1 cellular context compared by ENCODE assay signal in genomic region chr1:211830330-211831142, GRCh38.
TF ChIP-seq lines count a peak whose summit lies in the region.

Gene LPGAT1 (minus strand): TSS chr1:211830763. CDS start chr1:211829296, 1,467 bp downstream.

TF ChIP-seq in GM12878, 131 proteins besides CTCF, POLR2A, EP300 and RAD21 (continued from another document and continues in another):
- TF ChIP-seq POLR2AphosphoS2 (IDR thresholded peaks at IDR 0.05; ENCODE audit: low read depth, low read length) (no peak), SUPT20H (IDR thresholded peaks at IDR 0.05; ENCODE audit: borderline replicate concordance, control insufficient read depth, low read depth, low read length) (no peak), RAD51 (IDR thresholded peaks at IDR 0.05) (no peak), KLF5 (IDR thresholded peaks at IDR 0.05; ENCODE audit: partially characterized antibody) (no peak), IRF4 (IDR thresholded peaks at IDR 0.05; ENCODE audit: low read depth, low read length) (no peak), SKIL (IDR thresholded peaks at IDR 0.05; ENCODE audit: low read depth, poor library complexity, severe bottlenecking) (no peak), ASH2L (IDR thresholded peaks at IDR 0.05; ENCODE audit: borderline replicate concordance, low read depth) (peak; percentile 45; the same call in 1 of the 2 replicates), IKZF1 (conservative IDR thresholded peaks at IDR 0.05) (peak; percentile 87), BMI1 (IDR thresholded peaks at IDR 0.05; ENCODE audit: borderline replicate concordance) (no peak), FOXM1 (IDR thresholded peaks at IDR 0.05; ENCODE audit: low read depth, low read length) (no peak), TBL1XR1 (IDR thresholded peaks at IDR 0.05; ENCODE audit: low read depth, low read length) (no peak), ELK1 (IDR thresholded peaks at IDR 0.05; ENCODE audit: low read depth, low read length) (no peak), HDGF (IDR thresholded peaks at IDR 0.05) (no peak), CBFB (IDR thresholded peaks at IDR 0.05; ENCODE audit: low read depth) (no peak), JUND (IDR thresholded peaks at IDR 0.05; ENCODE audit: low read depth, low read length) (no peak), MEF2A (IDR thresholded peaks at IDR 0.05; ENCODE audit: insufficient read depth, low read depth, low read length) (no peak), KDM1A (IDR thresholded peaks at IDR 0.05; ENCODE audit: borderline replicate concordance) (no peak), ATF7 (IDR thresholded peaks at IDR 0.05; ENCODE audit: low read depth) (no peak), TAF1 (IDR thresholded peaks at IDR 0.05; ENCODE audit: borderline replicate concordance, low read depth, low read length) (no peak; the same call in 1 of the 2 replicates), CHD4 (IDR thresholded peaks at IDR 0.05) (no peak), CUX1 (IDR thresholded peaks at IDR 0.05; ENCODE audit: insufficient replicate concordance, low read depth, low read length) (no peak), EGR1 (IDR thresholded peaks at IDR 0.05; ENCODE audit: borderline replicate concordance in 1 of 2, low read depth in 2 of 2, low read length in 2 of 2) (no peak), EZH2 (IDR thresholded peaks at IDR 0.05; ENCODE audit: borderline replicate concordance, control insufficient read depth, low read depth, low read length) (no peak), ATF3 (IDR thresholded peaks at IDR 0.05; ENCODE audit: borderline replicate concordance, extremely low read depth, low read depth, low read length) (no peak), RUNX3 (IDR thresholded peaks at IDR 0.05; ENCODE audit: low read length) (0 out of 2 replicates have a peak, but pooled peaks have one; percentile 18), EED (IDR thresholded peaks at IDR 0.05; ENCODE audit: low read depth) (no peak; the same call in 1 of the 2 replicates), CREB1 (IDR thresholded peaks at IDR 0.05; ENCODE audit: low read depth) (no peak), SP1 (IDR thresholded peaks at IDR 0.05; ENCODE audit: low read depth, low read length) (no peak), CEBPB (IDR thresholded peaks at IDR 0.05; ENCODE audit: borderline replicate concordance in 1 of 2, low read depth in 2 of 2, low read length in 2 of 2) (no peak), DPF2 (IDR thresholded peaks at IDR 0.05) (peak; percentile 81), SMAD1 (IDR thresholded peaks at IDR 0.05; ENCODE audit: low read depth, partially characterized antibody) (no peak), TCF3 (IDR thresholded peaks at IDR 0.05; ENCODE audit: borderline replicate concordance, insufficient read depth, low read depth, low read length) (no peak), GATAD2B (conservative IDR thresholded peaks at IDR 0.05; ENCODE audit: low read depth) (peak; percentile 77), ZNF207 (IDR thresholded peaks at IDR 0.05; ENCODE audit: borderline replicate concordance) (no peak), E4F1 (IDR thresholded peaks at IDR 0.05; ENCODE audit: borderline replicate concordance, partially characterized antibody) (no peak), RBBP5 (conservative IDR thresholded peaks at IDR 0.05) (no peak), MYC (IDR thresholded peaks at IDR 0.05; ENCODE audit: insufficient read depth, insufficient read length, insufficient replicate concordance, low read length, severe bottlenecking) (no peak), RB1 (IDR thresholded peaks at IDR 0.05; ENCODE audit: borderline replicate concordance) (peak; percentile 18; the same call in 1 of the 2 replicates), ZNF24 (IDR thresholded peaks at IDR 0.05) (no peak), CBX5 (IDR thresholded peaks at IDR 0.05; ENCODE audit: low read depth) (no peak), TARDBP (IDR thresholded peaks at IDR 0.05; ENCODE audit: borderline replicate concordance) (no peak), MXI1 (IDR thresholded peaks at IDR 0.05; ENCODE audit: low read depth, low read length) (no peak), ZSCAN29 (IDR thresholded peaks at IDR 0.05) (0 out of 2 replicates have a peak, but pooled peaks have one; percentile 21)
- TF ChIP-seq, protein P1, sequence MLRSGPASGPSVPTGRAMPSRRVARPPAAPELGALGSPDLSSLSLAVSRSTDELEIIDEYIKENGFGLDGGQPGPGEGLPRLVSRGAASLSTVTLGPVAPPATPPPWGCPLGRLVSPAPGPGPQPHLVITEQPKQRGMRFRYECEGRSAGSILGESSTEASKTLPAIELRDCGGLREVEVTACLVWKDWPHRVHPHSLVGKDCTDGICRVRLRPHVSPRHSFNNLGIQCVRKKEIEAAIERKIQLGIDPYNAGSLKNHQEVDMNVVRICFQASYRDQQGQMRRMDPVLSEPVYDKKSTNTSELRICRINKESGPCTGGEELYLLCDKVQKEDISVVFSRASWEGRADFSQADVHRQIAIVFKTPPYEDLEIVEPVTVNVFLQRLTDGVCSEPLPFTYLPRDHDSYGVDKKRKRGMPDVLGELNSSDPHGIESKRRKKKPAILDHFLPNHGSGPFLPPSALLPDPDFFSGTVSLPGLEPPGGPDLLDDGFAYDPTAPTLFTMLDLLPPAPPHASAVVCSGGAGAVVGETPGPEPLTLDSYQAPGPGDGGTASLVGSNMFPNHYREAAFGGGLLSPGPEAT (IDR thresholded peaks at IDR 0.05; ENCODE audit: low read depth): no peak; the same call in 1 of the 2 replicates
- TF ChIP-seq, protein P2, sequence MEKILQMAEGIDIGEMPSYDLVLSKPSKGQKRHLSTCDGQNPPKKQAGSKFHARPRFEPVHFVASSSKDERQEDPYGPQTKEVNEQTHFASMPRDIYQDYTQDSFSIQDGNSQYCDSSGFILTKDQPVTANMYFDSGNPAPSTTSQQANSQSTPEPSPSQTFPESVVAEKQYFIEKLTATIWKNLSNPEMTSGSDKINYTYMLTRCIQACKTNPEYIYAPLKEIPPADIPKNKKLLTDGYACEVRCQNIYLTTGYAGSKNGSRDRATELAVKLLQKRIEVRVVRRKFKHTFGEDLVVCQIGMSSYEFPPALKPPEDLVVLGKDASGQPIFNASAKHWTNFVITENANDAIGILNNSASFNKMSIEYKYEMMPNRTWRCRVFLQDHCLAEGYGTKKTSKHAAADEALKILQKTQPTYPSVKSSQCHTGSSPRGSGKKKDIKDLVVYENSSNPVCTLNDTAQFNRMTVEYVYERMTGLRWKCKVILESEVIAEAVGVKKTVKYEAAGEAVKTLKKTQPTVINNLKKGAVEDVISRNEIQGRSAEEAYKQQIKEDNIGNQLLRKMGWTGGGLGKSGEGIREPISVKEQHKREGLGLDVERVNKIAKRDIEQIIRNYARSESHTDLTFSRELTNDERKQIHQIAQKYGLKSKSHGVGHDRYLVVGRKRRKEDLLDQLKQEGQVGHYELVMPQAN (conservative IDR thresholded peaks at IDR 0.05): peak; percentile 57; the same call in 1 of the 2 replicates
- TF ChIP-seq, protein P3, sequence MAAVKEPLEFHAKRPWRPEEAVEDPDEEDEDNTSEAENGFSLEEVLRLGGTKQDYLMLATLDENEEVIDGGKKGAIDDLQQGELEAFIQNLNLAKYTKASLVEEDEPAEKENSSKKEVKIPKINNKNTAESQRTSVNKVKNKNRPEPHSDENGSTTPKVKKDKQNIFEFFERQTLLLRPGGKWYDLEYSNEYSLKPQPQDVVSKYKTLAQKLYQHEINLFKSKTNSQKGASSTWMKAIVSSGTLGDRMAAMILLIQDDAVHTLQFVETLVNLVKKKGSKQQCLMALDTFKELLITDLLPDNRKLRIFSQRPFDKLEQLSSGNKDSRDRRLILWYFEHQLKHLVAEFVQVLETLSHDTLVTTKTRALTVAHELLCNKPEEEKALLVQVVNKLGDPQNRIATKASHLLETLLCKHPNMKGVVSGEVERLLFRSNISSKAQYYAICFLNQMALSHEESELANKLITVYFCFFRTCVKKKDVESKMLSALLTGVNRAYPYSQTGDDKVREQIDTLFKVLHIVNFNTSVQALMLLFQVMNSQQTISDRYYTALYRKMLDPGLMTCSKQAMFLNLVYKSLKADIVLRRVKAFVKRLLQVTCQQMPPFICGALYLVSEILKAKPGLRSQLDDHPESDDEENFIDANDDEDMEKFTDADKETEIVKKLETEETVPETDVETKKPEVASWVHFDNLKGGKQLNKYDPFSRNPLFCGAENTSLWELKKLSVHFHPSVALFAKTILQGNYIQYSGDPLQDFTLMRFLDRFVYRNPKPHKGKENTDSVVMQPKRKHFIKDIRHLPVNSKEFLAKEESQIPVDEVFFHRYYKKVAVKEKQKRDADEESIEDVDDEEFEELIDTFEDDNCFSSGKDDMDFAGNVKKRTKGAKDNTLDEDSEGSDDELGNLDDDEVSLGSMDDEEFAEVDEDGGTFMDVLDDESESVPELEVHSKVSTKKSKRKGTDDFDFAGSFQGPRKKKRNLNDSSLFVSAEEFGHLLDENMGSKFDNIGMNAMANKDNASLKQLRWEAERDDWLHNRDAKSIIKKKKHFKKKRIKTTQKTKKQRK (IDR thresholded peaks at IDR 0.05; ENCODE audit: low read depth, low read length): no peak
